ENCODE assay signal across 12 cellular contexts in genomic region chr1:222583079-222583478, GRCh38. TPM values are rescaled to one million over a fixed set of nuclear protein-coding genes. Genes with fewer than 3 reads are reported as not detected.
A peak's percentile ranks its signal among the peaks of the same experiment; 100 is the strongest.
DNase-seq lines count a peak whose midpoint lies in the region; ATAC-seq lines count a peak whose summit lies in the region.
"Had no signal": no experiment of that assay in that cellular context is flagged by ENCODE, and none has a peak within 500 bp of the region (broad histone marks: within the 10 kb centered on the region; RNA-seq: fewer than 3 reads in every experiment).

No MANE protein-coding gene starts in this region.

- H3K27ac ChIP-seq in Karpas-422 (ENCODE audit: low read length) = peak overlapping the region; percentile 83
- H3K27ac ChIP-seq: neural progenitor cell had no signal

- no peaks in the 10 kb centered on the region for H3K9me2 ChIP-seq in Karpas-422 (replicated peaks; ENCODE audit: insufficient read depth, low read length)

- DNase-seq in Karpas-422 (peak; percentile 83), pons (ENCODE audit: low spot score) (peak; percentile 27), AG08395 (ENCODE audit: low spot score) (no peak), NCI-H2171 (lab: John Stamatoyannopoulos, UW) (no peak), RKO (ENCODE audit: low spot score) (no peak)
- no peak for DNase-seq in stimulated activated CD4-positive, alpha-beta T cell treated with anti-CD3 and anti-CD28 coated beads, Interleukin-1b, Interleukin-23, amount 100 ng/mL, for 48 hours
- DNase-seq: amygdala, NCI-H1105 had no signal

- ATAC-seq in GM19035 (IDR thresholded peaks at IDR 0.05; ENCODE audit: unreplicated experiment) (peak; percentile 80), HG02763 (IDR thresholded peaks at IDR 0.05; ENCODE audit: unreplicated experiment) (peak; percentile 93)

- H2AFZ ChIP-seq in Karpas-422 (ENCODE audit: low read length) = no peak overlapping the region
- H2AFZ ChIP-seq: neural progenitor cell had no signal

- no peak overlapping the region for H3K9ac ChIP-seq in Karpas-422 (ENCODE audit: low read length)
- H3K9ac ChIP-seq: neural progenitor cell had no signal

- peaks cover 72% of the 10 kb centered on the region for H3K36me3 ChIP-seq in Karpas-422 (ENCODE audit: insufficient read depth, low read length)

- H4K20me1 ChIP-seq in Karpas-422 (ENCODE audit: insufficient read depth, low read depth, low read length) = no peaks in the 10 kb centered on the region

- H3K4me2 ChIP-seq in Karpas-422 (ENCODE audit: low read depth, low read length, poor library complexity, severe bottlenecking) = peak overlapping the region; percentile 49
- H3K4me2 ChIP-seq: neural progenitor cell had no signal

- H3K4me3 ChIP-seq in Karpas-422 (ENCODE audit: low read length) = peak overlapping the region; percentile 13; the same call in 1 of the 2 replicates
- H3K4me3 ChIP-seq: neural progenitor cell had no signal

- H3K9me3 ChIP-seq in Karpas-422 (ENCODE audit: low read length) = no peaks in the 10 kb centered on the region

- H3K27me3 ChIP-seq in Karpas-422 (ENCODE audit: low read length) = no peaks in the 10 kb centered on the region
- H3K27me3 ChIP-seq: neural progenitor cell had no signal

- H3K4me1 ChIP-seq in Karpas-422 (ENCODE audit: low read length) = peaks cover 67% of the 10 kb centered on the region
- H3K4me1 ChIP-seq: neural progenitor cell had no signal

- H3K79me2 ChIP-seq in Karpas-422 (ENCODE audit: low read length) = peaks cover 99% of the 10 kb centered on the region

RNA-seq across cellular contexts. Expression of gene TAF1A, which starts 6.7 kb away (rescaled TPM):
- total RNA-seq in Karpas-422 (2014; rRNA removed; shearing (Covaris generic); ENCODE audit: low replicate concordance) = 17.1 and 32.5 TPM in 2 replicates

RNA-seq across cellular contexts. Expression of gene MIA3, which starts 34.8 kb away (rescaled TPM):
- 45.6 and 106 TPM in 2 replicates for total RNA-seq in Karpas-422 (2014; rRNA removed; shearing (Covaris generic); ENCODE audit: low replicate concordance)

RNA-seq across cellular contexts. Expression of gene HHIPL2, which starts 35.2 kb away (rescaled TPM):
- total RNA-seq in Karpas-422 (2014; rRNA removed; shearing (Covaris generic); ENCODE audit: low replicate concordance) = 0.30 TPM in 1 of 2 replicates, not detected in the other
- total RNA-seq: glomerular endothelial cell had no signal

Comparison
In these comparisons a context has a peak if more than half of its experiments do, and no peak if none do; other contexts are left out.
1. DNase-seq: peak in Karpas-422 (single experiment) and pons (single experiment); none in AG08395 (single experiment), stimulated activated CD4-positive, alpha-beta T cell treated with anti-CD3 and anti-CD28 coated beads, Interleukin-1b, Interleukin-23, amount 100 ng/mL, for 48 hours (single experiment), NCI-H2171 (single experiment) and RKO (single experiment).